Comparison of ENCODE assay signal across 27 cellular contexts in the genomic region with DNA sequence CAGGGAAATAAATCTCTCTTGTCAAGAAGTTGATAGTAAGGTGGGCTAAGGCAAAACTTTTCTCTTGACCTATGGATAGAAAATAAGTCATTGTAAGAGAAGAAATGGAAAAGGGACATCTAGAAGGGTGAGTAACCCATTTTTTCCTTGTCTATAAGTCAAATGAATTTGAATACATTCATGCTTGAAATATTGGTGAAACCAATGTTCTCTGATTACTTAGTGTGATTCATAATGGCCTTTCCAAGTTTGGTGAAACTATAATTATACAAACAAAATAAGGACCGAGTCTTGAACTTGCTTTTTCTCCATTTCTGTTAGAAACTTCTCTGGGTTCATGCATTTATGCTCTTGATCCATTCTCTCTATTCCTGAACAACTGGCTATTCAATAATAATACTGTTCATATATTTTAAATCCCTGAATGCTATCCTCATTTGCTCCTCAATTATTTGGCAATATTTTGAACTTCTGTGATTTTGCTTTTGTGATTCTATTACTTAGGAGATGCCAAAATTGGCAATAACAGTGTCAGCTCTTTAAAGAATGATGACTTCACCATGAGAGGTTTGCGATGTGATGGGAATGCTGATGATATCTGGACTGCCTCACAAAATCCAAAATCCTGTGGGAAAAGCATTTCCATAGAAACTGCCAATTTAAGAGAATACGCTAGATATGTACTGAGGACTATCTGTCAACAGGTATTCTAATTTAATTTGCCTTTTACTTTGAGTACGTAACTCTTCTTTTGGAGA. TPM values are rescaled to one million over a fixed set of nuclear protein-coding genes. Genes with fewer than 3 reads are reported as not detected.
"Had no signal": no experiment of that assay in that cellular context is flagged by ENCODE, and none has a peak within 500 bp of the region (broad histone marks: within the 10 kb centered on the region; RNA-seq: fewer than 3 reads in every experiment).

No MANE protein-coding gene starts in this region.

- ATAC-seq: activated naive CD4-positive, alpha-beta T cell treated with anti-CD3 and anti-CD28 coated beads, Interleukin-2, amount 50 U/mL, for 72 hours; activated T-cell treated with anti-CD3 and anti-CD28 coated beads, Interleukin-2, amount 50 U/mL, for 72 hours; effector memory CD8-positive, alpha-beta T cell; gastrocnemius medialis; left lung; stimulated activated memory B cell treated with anti-CD40 and anti-IgM and Interleukin-4, amounts not matched to agents 10 μg/mL and 1 μg/mL and 100 μg/mL, for 72 hours had no signal

- H3K4me3 Mint-ChIP-seq: activated T-cell treated with anti-CD3 and anti-CD28 coated beads, Interleukin-2, amount 50 U/mL, for 72 hours; effector memory CD8-positive, alpha-beta T cell; nephron progenitor cell; stimulated activated memory B cell treated with anti-CD40 and anti-IgM and Interleukin-4, amounts not matched to agents 10 μg/mL and 1 μg/mL and 100 μg/mL, for 72 hours had no signal

- H3K36me3 Mint-ChIP-seq: activated naive CD4-positive, alpha-beta T cell treated with anti-CD3 and anti-CD28 coated beads, Interleukin-2, amount 50 U/mL, for 72 hours; stimulated activated memory B cell treated with anti-CD40 and anti-IgM and Interleukin-4, amounts not matched to agents 10 μg/mL and 1 μg/mL and 100 μg/mL, for 72 hours had no signal

- H3K27ac Mint-ChIP-seq: activated naive CD4-positive, alpha-beta T cell treated with anti-CD3 and anti-CD28 coated beads, Interleukin-2, amount 50 U/mL, for 72 hours; activated T-cell treated with anti-CD3 and anti-CD28 coated beads, Interleukin-2, amount 50 U/mL, for 72 hours; effector memory CD8-positive, alpha-beta T cell; nephron progenitor cell; stimulated activated memory B cell treated with anti-CD40 and anti-IgM and Interleukin-4, amounts not matched to agents 10 μg/mL and 1 μg/mL and 100 μg/mL, for 72 hours had no signal

- H3K4me1 Mint-ChIP-seq: nephron progenitor cell had no signal

- DNase-seq: activated CD4-positive, alpha-beta T cell treated with anti-CD3 and anti-CD28 coated beads for 1 hour; activated CD4-positive, alpha-beta T cell treated with anti-CD3 and anti-CD28 coated beads, Interleukin-2, amount 50 U/mL, for 4 hours; activated gamma-delta T cell treated with Interleukin-2 at 50 U/mL for 16 hours; activated T-cell treated with anti-CD3 and anti-CD28 coated beads, Interleukin-2, amount 50 U/mL, for 72 hours; caudate nucleus; effector memory CD8-positive, alpha-beta T cell; esophagus squamous epithelium; gastrocnemius medialis; head of caudate nucleus; left lung; midbrain; nephron progenitor cell; nucleus accumbens; posterior cingulate gyrus; sigmoid colon; spleen; stimulated activated CD4-positive, alpha-beta T cell treated with anti-CD3 and anti-CD28 coated beads, Interleukin-4, amount 100 ng/mL, for 4 hours; T-helper 2 cell; thyroid gland; WERI-Rb-1 had no signal

- H3K36me3 ChIP-seq: esophagus squamous epithelium, gastrocnemius medialis, left lung, sigmoid colon, spleen, thyroid gland, WERI-Rb-1 had no signal

- H3K9me3 Mint-ChIP-seq: activated naive CD4-positive, alpha-beta T cell treated with anti-CD3 and anti-CD28 coated beads, Interleukin-2, amount 50 U/mL, for 72 hours; activated T-cell treated with anti-CD3 and anti-CD28 coated beads, Interleukin-2, amount 50 U/mL, for 72 hours; effector memory CD8-positive, alpha-beta T cell; nephron progenitor cell; stimulated activated memory B cell treated with anti-CD40 and anti-IgM and Interleukin-4, amounts not matched to agents 10 μg/mL and 1 μg/mL and 100 μg/mL, for 72 hours had no signal

- H3K4me1 ChIP-seq: esophagus squamous epithelium, gastrocnemius medialis, left lung, sigmoid colon, spleen, thyroid gland had no signal

- H3K27me3 ChIP-seq: esophagus squamous epithelium, gastrocnemius medialis, left lung, sigmoid colon, spleen, thyroid gland had no signal

- H3K4me3 ChIP-seq: esophagus squamous epithelium, gastrocnemius medialis, left lung, sigmoid colon, spleen, thyroid gland had no signal

- H3K27me3 Mint-ChIP-seq: stimulated activated memory B cell treated with anti-CD40 and anti-IgM and Interleukin-4, amounts not matched to agents 10 μg/mL and 1 μg/mL and 100 μg/mL, for 72 hours had no signal

- H3K9me3 ChIP-seq: esophagus squamous epithelium, gastrocnemius medialis, left lung, sigmoid colon, spleen, thyroid gland had no signal

- H3K27ac ChIP-seq: esophagus squamous epithelium, gastrocnemius medialis, left lung, sigmoid colon, spleen, thyroid gland, WERI-Rb-1 had no signal

RNA-seq across cellular contexts. Expression of gene P2RY12, which starts 12.3 kb away (rescaled TPM):
- total RNA-seq: activated CD8-positive, alpha-beta memory T cell treated with anti-CD3 and anti-CD28 coated beads for 36 hours; activated naive CD4-positive, alpha-beta T cell treated with anti-CD3 and anti-CD28 coated beads, Interleukin-2, amount 50 U/mL, for 72 hours; activated T-cell treated with anti-CD3 and anti-CD28 coated beads, Interleukin-2, amount 50 U/mL, for 72 hours; dermis microvascular lymphatic vessel endothelial cell; kidney epithelial cell; lung microvascular endothelial cell; renal cortical epithelial cell had no signal

RNA-seq across cellular contexts. Expression of gene P2RY13, which starts 42.9 kb away (rescaled TPM):
- total RNA-seq: activated CD8-positive, alpha-beta memory T cell treated with anti-CD3 and anti-CD28 coated beads for 36 hours; activated naive CD4-positive, alpha-beta T cell treated with anti-CD3 and anti-CD28 coated beads, Interleukin-2, amount 50 U/mL, for 72 hours; activated T-cell treated with anti-CD3 and anti-CD28 coated beads, Interleukin-2, amount 50 U/mL, for 72 hours; dermis microvascular lymphatic vessel endothelial cell; lung microvascular endothelial cell; renal cortical epithelial cell had no signal

RNA-seq across cellular contexts. Expression of gene GPR87, which starts 55.6 kb away (rescaled TPM):
- total RNA-seq: gastrocnemius medialis, lung microvascular endothelial cell, sigmoid colon, spleen, thyroid gland had no signal
- polyA plus RNA-seq: spleen had no signal
